Comparison of ENCODE assay signal across 30 cellular contexts in the genomic region with DNA sequence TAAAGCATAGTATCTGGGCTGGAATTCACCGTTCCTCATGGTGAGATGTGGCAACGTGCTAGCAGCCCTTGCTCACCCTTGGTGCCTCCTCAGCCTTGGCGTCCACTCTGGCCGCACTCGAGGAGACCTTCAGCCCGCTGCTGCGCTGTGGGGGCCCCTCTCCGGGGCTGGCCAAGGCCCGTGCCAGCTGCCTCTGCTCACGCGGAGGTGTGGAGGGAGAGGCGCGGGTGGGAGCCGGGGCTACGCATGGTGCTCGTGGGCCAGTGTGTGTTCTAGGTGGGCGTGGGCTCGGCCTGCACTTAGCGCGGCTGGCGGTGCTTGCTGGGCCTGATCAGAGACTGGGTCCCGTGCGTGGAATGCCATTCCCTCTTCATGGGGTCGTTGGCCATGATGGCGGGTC.
"Had no signal": no experiment of that assay in that cellular context is flagged by ENCODE, and none has a peak within 500 bp of the region (broad histone marks: within the 10 kb centered on the region; RNA-seq: fewer than 3 reads in every experiment).

No MANE protein-coding gene starts in this region.

- H3K36me3 Mint-ChIP-seq: activated CD4-positive, alpha-beta memory T cell treated with anti-CD3 and anti-CD28 coated beads for 36 hours; activated CD8-positive, alpha-beta memory T cell treated with anti-CD3 and anti-CD28 coated beads, Interleukin-2, amount 10 ng/mL, durations not matched to agents 7 days and 5 days; activated naive CD4-positive, alpha-beta T cell treated with anti-CD3 and anti-CD28 coated beads, Interleukin-2, amount 10 ng/mL, durations not matched to agents 7 days and 5 days; activated naive CD8-positive, alpha-beta T cell treated with anti-CD3 and anti-CD28 coated beads, Interleukin-2, amount 10 ng/mL, durations not matched to agents 7 days and 5 days; brain had no signal

- H3K4me3 Mint-ChIP-seq: activated CD4-positive, alpha-beta memory T cell treated with anti-CD3 and anti-CD28 coated beads for 36 hours; activated CD4-positive, alpha-beta T cell treated with anti-CD3 and anti-CD28 coated beads for 36 hours; activated CD4-positive, alpha-beta T cell treated with anti-CD3 and anti-CD28 coated beads, Interleukin-2, amount 10 ng/mL, durations not matched to agents 24 days and 14 days; activated CD8-positive, alpha-beta memory T cell treated with anti-CD3 and anti-CD28 coated beads, Interleukin-2, amount 10 ng/mL, durations not matched to agents 7 days and 5 days; activated CD8-positive, alpha-beta T cell treated with anti-CD3 and anti-CD28 coated beads, Interleukin-2, amount 10 ng/mL, durations not matched to agents 7 days and 5 days; activated naive CD4-positive, alpha-beta T cell treated with anti-CD3 and anti-CD28 coated beads, Interleukin-2, amount 10 ng/mL, durations not matched to agents 7 days and 5 days; activated naive CD8-positive, alpha-beta T cell treated with anti-CD3 and anti-CD28 coated beads, Interleukin-2, amount 10 ng/mL, durations not matched to agents 7 days and 5 days; brain; dendritic cell treated with granulocyte-macrophage colony-stimulating factor and Interleukin-4, amounts not matched to agents 40 ng/mL and 50 ng/mL, for 4 days had no signal

- H3K27ac Mint-ChIP-seq: activated CD4-positive, alpha-beta memory T cell treated with anti-CD3 and anti-CD28 coated beads for 36 hours; activated CD4-positive, alpha-beta T cell treated with anti-CD3 and anti-CD28 coated beads for 36 hours; activated CD4-positive, alpha-beta T cell treated with anti-CD3 and anti-CD28 coated beads, Interleukin-2, amount 10 ng/mL, durations not matched to agents 24 days and 14 days; activated CD8-positive, alpha-beta memory T cell treated with anti-CD3 and anti-CD28 coated beads, Interleukin-2, amount 10 ng/mL, durations not matched to agents 7 days and 5 days; activated CD8-positive, alpha-beta T cell treated with anti-CD3 and anti-CD28 coated beads, Interleukin-2, amount 10 ng/mL, durations not matched to agents 7 days and 5 days; activated naive CD4-positive, alpha-beta T cell treated with anti-CD3 and anti-CD28 coated beads, Interleukin-2, amount 50 U/mL, for 72 hours; activated naive CD8-positive, alpha-beta T cell treated with anti-CD3 and anti-CD28 coated beads, Interleukin-2, amount 10 ng/mL, durations not matched to agents 7 days and 5 days; brain; dendritic cell treated with granulocyte-macrophage colony-stimulating factor and Interleukin-4, amounts not matched to agents 40 ng/mL and 50 ng/mL, for 4 days had no signal

- DNase-seq: activated CD4-positive, alpha-beta memory T cell treated with anti-CD3 and anti-CD28 coated beads for 36 hours; activated CD4-positive, alpha-beta T cell treated with anti-CD3 and anti-CD28 coated beads for 36 hours; activated CD4-positive, alpha-beta T cell treated with anti-CD3 and anti-CD28 coated beads, Interleukin-2, amount 10 ng/mL, durations not matched to agents 24 days and 14 days; activated CD4-positive, CD25-positive, alpha-beta regulatory T cell; activated CD4-positive, CD25-positive, alpha-beta regulatory T cell treated with anti-CD3 and anti-CD28 coated beads, Interleukin-2, amount 50 U/mL, for 72 hours; activated CD8-positive, alpha-beta memory T cell treated with anti-CD3 and anti-CD28 coated beads, Interleukin-2, amount 10 ng/mL, durations not matched to agents 7 days and 5 days; activated CD8-positive, alpha-beta memory T cell treated with anti-CD3 and anti-CD28 coated beads, Interleukin-2, amount 50 U/mL, for 4 hours; activated CD8-positive, alpha-beta T cell treated with anti-CD3 and anti-CD28 coated beads, Interleukin-2, amount 10 ng/mL, durations not matched to agents 7 days and 5 days; activated gamma-delta T cell; activated naive CD4-positive, alpha-beta T cell; activated naive CD4-positive, alpha-beta T cell treated with anti-CD3 and anti-CD28 coated beads, Interleukin-2, amount 10 ng/mL, durations not matched to agents 7 days and 5 days; activated naive CD8-positive, alpha-beta T cell treated with anti-CD3 and anti-CD28 coated beads, Interleukin-2, amount 10 ng/mL, durations not matched to agents 7 days and 5 days; activated T-cell treated with anti-CD3 and anti-CD28 coated beads, Interleukin-2, amount 50 U/mL, for 1 hour; activated T-cell treated with anti-CD3 and anti-CD28 coated beads, Interleukin-2, amount 50 U/mL, for 48 hours; central memory CD4-positive, alpha-beta T cell; cerebellar nuclear complex; dorsolateral prefrontal cortex; effector memory CD4-positive, alpha-beta T cell; erythroblast; foreskin keratinocyte; gastrocnemius medialis; T-helper 2 cell had no signal

- ATAC-seq: activated CD4-positive, alpha-beta T cell treated with anti-CD3 and anti-CD28 coated beads for 36 hours; activated CD8-positive, alpha-beta memory T cell treated with anti-CD3 and anti-CD28 coated beads, Interleukin-2, amount 10 ng/mL, durations not matched to agents 7 days and 5 days; activated CD8-positive, alpha-beta T cell treated with anti-CD3 and anti-CD28 coated beads, Interleukin-2, amount 10 ng/mL, durations not matched to agents 7 days and 5 days; activated naive CD4-positive, alpha-beta T cell treated with anti-CD3 and anti-CD28 coated beads, Interleukin-2, amount 50 U/mL, for 72 hours; foreskin keratinocyte; gastrocnemius medialis had no signal

- H3K9me3 ChIP-seq: ascending aorta, breast epithelium, esophagus muscularis mucosa, gastrocnemius medialis had no signal

- H3K4me1 Mint-ChIP-seq: activated CD4-positive, alpha-beta T cell treated with anti-CD3 and anti-CD28 coated beads for 36 hours; activated CD4-positive, alpha-beta T cell treated with anti-CD3 and anti-CD28 coated beads, Interleukin-2, amount 10 ng/mL, durations not matched to agents 24 days and 14 days; activated CD8-positive, alpha-beta memory T cell treated with anti-CD3 and anti-CD28 coated beads, Interleukin-2, amount 10 ng/mL, durations not matched to agents 7 days and 5 days; activated naive CD4-positive, alpha-beta T cell treated with anti-CD3 and anti-CD28 coated beads, Interleukin-2, amount 10 ng/mL, durations not matched to agents 7 days and 5 days; activated naive CD8-positive, alpha-beta T cell treated with anti-CD3 and anti-CD28 coated beads, Interleukin-2, amount 10 ng/mL, durations not matched to agents 7 days and 5 days; brain had no signal

- H3K4me3 ChIP-seq: ascending aorta, breast epithelium, cardiac muscle cell, coronary artery, dorsolateral prefrontal cortex, esophagus muscularis mucosa, gastrocnemius medialis had no signal

- H3K4me1 ChIP-seq: ascending aorta, breast epithelium, foreskin keratinocyte had no signal

- H3K27me3 Mint-ChIP-seq: activated CD8-positive, alpha-beta memory T cell treated with anti-CD3 and anti-CD28 coated beads, Interleukin-2, amount 10 ng/mL, durations not matched to agents 7 days and 5 days; activated naive CD4-positive, alpha-beta T cell treated with anti-CD3 and anti-CD28 coated beads, Interleukin-2, amount 10 ng/mL, durations not matched to agents 7 days and 5 days; activated naive CD8-positive, alpha-beta T cell treated with anti-CD3 and anti-CD28 coated beads, Interleukin-2, amount 10 ng/mL, durations not matched to agents 7 days and 5 days; dendritic cell treated with granulocyte-macrophage colony-stimulating factor and Interleukin-4, amounts not matched to agents 40 ng/mL and 50 ng/mL, for 4 days had no signal

- H3K36me3 ChIP-seq: ascending aorta, breast epithelium, cardiac muscle cell, esophagus muscularis mucosa, gastrocnemius medialis had no signal

- H3K27me3 ChIP-seq: ascending aorta, cardiac muscle cell, gastrocnemius medialis had no signal

- H3K27ac ChIP-seq: ascending aorta, breast epithelium, cardiac muscle cell, coronary artery, dorsolateral prefrontal cortex, esophagus muscularis mucosa, foreskin keratinocyte, gastrocnemius medialis had no signal
